Comparison of ENCODE assay signal across 1 cellular context in the genomic region with DNA sequence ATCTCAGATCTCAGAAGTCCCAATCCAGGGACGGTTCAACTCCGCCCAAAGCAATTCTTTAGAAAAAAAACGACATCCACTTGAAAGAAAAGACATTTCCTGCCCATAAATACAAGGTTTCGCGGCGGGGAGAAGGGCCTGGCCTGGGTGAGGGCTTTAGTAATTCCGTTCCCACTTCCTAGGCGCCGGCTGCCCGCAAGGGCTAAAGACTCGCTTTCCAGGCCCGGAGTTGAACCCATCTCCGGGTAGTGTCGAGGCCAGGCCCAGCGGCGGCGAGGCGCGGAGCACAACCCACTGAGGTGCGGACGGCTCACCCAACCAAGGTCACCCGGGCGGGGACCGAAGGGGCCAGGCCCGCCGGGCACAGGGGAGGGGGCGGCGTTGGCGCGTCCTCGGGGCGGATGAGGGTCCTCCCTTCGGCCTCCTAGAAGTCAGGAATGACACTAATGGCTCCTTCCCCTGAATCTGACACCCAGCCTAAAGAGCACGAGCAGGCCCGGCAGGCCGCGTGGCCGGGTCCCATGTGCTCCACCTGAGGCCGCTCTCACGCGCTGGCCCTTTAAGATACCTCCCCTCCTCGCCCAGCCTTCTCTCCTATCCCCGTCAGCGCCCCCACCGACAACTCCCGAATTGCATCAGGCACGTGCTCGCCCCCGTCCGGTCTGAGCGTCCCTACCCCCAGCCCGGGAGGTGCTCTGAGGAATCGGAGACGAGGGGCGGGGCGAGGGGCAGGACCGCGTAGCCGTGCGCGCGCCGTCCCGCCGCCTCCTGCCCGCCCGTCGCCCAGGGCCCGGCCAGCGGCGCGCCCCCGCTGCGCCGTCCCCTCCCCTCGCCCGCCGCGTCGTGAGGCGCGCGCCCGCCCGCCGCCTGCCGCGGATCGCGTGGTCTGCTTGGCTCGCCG.
TF ChIP-seq lines count a peak whose summit lies in the region.

No MANE protein-coding gene starts in this region.

TF ChIP-seq in K562, 482 proteins besides CTCF, POLR2A, EP300 and RAD21 (continued from another document and continues in another):
- TF ChIP-seq, protein P1, sequence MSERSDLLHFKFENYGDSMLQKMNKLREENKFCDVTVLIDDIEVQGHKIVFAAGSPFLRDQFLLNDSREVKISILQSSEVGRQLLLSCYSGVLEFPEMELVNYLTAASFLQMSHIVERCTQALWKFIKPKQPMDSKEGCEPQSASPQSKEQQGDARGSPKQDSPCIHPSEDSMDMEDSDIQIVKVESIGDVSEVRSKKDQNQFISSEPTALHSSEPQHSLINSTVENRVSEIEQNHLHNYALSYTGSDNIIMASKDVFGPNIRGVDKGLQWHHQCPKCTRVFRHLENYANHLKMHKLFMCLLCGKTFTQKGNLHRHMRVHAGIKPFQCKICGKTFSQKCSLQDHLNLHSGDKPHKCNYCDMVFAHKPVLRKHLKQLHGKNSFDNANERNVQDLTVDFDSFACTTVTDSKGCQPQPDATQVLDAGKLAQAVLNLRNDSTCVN (CRISPR knock-in tag; IDR thresholded peaks at IDR 0.05), result no peak
- no peak for TF ChIP-seq COPS2 (conservative IDR thresholded peaks at IDR 0.05)
- peak; percentile 89 for TF ChIP-seq GABPB1 (CRISPR knock-in tag; IDR thresholded peaks at IDR 0.05)
- TF ChIP-seq KAT2B (IDR thresholded peaks at IDR 0.05; ENCODE audit: low read depth, low read length), result no peak
- TF ChIP-seq, protein P2, sequence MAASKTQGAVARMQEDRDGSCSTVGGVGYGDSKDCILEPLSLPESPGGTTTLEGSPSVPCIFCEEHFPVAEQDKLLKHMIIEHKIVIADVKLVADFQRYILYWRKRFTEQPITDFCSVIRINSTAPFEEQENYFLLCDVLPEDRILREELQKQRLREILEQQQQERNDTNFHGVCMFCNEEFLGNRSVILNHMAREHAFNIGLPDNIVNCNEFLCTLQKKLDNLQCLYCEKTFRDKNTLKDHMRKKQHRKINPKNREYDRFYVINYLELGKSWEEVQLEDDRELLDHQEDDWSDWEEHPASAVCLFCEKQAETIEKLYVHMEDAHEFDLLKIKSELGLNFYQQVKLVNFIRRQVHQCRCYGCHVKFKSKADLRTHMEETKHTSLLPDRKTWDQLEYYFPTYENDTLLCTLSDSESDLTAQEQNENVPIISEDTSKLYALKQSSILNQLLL (CRISPR knock-in tag; IDR thresholded peaks at IDR 0.05; ENCODE audit: borderline replicate concordance), result no peak
- TF ChIP-seq ZC3H8 (IDR thresholded peaks at IDR 0.05), result no peak
- TF ChIP-seq ZNF232 (CRISPR knock-in tag; IDR thresholded peaks at IDR 0.05), result peak; percentile 97
- TF ChIP-seq, protein P3, sequence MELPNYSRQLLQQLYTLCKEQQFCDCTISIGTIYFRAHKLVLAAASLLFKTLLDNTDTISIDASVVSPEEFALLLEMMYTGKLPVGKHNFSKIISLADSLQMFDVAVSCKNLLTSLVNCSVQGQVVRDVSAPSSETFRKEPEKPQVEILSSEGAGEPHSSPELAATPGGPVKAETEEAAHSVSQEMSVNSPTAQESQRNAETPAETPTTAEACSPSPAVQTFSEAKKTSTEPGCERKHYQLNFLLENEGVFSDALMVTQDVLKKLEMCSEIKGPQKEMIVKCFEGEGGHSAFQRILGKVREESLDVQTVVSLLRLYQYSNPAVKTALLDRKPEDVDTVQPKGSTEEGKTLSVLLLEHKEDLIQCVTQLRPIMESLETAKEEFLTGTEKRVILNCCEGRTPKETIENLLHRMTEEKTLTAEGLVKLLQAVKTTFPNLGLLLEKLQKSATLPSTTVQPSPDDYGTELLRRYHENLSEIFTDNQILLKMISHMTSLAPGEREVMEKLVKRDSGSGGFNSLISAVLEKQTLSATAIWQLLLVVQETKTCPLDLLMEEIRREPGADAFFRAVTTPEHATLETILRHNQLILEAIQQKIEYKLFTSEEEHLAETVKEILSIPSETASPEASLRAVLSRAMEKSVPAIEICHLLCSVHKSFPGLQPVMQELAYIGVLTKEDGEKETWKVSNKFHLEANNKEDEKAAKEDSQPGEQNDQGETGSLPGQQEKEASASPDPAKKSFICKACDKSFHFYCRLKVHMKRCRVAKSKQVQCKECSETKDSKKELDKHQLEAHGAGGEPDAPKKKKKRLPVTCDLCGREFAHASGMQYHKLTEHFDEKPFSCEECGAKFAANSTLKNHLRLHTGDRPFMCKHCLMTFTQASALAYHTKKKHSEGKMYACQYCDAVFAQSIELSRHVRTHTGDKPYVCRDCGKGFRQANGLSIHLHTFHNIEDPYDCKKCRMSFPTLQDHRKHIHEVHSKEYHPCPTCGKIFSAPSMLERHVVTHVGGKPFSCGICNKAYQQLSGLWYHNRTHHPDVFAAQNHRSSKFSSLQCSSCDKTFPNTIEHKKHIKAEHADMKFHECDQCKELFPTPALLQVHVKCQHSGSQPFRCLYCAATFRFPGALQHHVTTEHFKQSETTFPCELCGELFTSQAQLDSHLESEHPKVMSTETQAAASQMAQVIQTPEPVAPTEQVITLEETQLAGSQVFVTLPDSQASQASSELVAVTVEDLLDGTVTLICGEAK (IDR thresholded peaks at IDR 0.05), result no peak
- TF ChIP-seq, protein P3 (CRISPR knock-in tag; IDR thresholded peaks at IDR 0.05), result peak; percentile 76; the same call in 1 of the 2 replicates
- no peak for TF ChIP-seq STAG1 (CRISPR knock-in tag; IDR thresholded peaks at IDR 0.05; ENCODE audit: borderline replicate concordance)
- TF ChIP-seq, protein P4, sequence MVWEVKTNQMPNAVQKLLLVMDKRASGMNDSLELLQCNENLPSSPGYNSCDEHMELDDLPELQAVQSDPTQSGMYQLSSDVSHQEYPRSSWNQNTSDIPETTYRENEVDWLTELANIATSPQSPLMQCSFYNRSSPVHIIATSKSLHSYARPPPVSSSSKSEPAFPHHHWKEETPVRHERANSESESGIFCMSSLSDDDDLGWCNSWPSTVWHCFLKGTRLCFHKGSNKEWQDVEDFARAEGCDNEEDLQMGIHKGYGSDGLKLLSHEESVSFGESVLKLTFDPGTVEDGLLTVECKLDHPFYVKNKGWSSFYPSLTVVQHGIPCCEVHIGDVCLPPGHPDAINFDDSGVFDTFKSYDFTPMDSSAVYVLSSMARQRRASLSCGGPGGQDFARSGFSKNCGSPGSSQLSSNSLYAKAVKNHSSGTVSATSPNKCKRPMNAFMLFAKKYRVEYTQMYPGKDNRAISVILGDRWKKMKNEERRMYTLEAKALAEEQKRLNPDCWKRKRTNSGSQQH (CRISPR knock-in tag; IDR thresholded peaks at IDR 0.05), result no peak
- TF ChIP-seq, protein P5, sequence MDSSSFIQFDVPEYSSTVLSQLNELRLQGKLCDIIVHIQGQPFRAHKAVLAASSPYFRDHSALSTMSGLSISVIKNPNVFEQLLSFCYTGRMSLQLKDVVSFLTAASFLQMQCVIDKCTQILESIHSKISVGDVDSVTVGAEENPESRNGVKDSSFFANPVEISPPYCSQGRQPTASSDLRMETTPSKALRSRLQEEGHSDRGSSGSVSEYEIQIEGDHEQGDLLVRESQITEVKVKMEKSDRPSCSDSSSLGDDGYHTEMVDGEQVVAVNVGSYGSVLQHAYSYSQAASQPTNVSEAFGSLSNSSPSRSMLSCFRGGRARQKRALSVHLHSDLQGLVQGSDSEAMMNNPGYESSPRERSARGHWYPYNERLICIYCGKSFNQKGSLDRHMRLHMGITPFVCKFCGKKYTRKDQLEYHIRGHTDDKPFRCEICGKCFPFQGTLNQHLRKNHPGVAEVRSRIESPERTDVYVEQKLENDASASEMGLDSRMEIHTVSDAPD (CRISPR knock-in tag; IDR thresholded peaks at IDR 0.05), result no peak
- TF ChIP-seq, protein P6, sequence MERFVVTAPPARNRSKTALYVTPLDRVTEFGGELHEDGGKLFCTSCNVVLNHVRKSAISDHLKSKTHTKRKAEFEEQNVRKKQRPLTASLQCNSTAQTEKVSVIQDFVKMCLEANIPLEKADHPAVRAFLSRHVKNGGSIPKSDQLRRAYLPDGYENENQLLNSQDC (CRISPR knock-in tag; IDR thresholded peaks at IDR 0.05), result no peak
- TF ChIP-seq CBFB (CRISPR knock-in tag; IDR thresholded peaks at IDR 0.05), result no peak; the same call in 1 of the 2 replicates
- TF ChIP-seq ARNT (IDR thresholded peaks at IDR 0.05), result no peak
- TF ChIP-seq ZNF507 (tag; conservative IDR thresholded peaks at IDR 0.05), result no peak
- TF ChIP-seq, protein P7, sequence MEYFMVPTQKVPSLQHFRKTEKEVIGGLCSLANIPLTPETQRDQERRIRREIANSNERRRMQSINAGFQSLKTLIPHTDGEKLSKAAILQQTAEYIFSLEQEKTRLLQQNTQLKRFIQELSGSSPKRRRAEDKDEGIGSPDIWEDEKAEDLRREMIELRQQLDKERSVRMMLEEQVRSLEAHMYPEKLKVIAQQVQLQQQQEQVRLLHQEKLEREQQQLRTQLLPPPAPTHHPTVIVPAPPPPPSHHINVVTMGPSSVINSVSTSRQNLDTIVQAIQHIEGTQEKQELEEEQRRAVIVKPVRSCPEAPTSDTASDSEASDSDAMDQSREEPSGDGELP (CRISPR knock-in tag; IDR thresholded peaks at IDR 0.05; ENCODE audit: borderline replicate concordance), result peak; percentile 92
- peak; percentile 78 for TF ChIP-seq LEF1 (IDR thresholded peaks at IDR 0.05)
- TF ChIP-seq, protein P8, sequence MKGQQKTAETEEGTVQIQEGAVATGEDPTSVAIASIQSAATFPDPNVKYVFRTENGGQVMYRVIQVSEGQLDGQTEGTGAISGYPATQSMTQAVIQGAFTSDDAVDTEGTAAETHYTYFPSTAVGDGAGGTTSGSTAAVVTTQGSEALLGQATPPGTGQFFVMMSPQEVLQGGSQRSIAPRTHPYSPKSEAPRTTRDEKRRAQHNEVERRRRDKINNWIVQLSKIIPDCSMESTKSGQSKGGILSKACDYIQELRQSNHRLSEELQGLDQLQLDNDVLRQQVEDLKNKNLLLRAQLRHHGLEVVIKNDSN (CRISPR knock-in tag; IDR thresholded peaks at IDR 0.05), result peak; percentile 93
- TF ChIP-seq, protein P9, sequence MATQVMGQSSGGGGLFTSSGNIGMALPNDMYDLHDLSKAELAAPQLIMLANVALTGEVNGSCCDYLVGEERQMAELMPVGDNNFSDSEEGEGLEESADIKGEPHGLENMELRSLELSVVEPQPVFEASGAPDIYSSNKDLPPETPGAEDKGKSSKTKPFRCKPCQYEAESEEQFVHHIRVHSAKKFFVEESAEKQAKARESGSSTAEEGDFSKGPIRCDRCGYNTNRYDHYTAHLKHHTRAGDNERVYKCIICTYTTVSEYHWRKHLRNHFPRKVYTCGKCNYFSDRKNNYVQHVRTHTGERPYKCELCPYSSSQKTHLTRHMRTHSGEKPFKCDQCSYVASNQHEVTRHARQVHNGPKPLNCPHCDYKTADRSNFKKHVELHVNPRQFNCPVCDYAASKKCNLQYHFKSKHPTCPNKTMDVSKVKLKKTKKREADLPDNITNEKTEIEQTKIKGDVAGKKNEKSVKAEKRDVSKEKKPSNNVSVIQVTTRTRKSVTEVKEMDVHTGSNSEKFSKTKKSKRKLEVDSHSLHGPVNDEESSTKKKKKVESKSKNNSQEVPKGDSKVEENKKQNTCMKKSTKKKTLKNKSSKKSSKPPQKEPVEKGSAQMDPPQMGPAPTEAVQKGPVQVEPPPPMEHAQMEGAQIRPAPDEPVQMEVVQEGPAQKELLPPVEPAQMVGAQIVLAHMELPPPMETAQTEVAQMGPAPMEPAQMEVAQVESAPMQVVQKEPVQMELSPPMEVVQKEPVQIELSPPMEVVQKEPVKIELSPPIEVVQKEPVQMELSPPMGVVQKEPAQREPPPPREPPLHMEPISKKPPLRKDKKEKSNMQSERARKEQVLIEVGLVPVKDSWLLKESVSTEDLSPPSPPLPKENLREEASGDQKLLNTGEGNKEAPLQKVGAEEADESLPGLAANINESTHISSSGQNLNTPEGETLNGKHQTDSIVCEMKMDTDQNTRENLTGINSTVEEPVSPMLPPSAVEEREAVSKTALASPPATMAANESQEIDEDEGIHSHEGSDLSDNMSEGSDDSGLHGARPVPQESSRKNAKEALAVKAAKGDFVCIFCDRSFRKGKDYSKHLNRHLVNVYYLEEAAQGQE (CRISPR knock-in tag; IDR thresholded peaks at IDR 0.05; ENCODE audit: low read depth), result peak; percentile 70; the same call in 1 of the 2 replicates
- no peak for TF ChIP-seq ZNF830 (CRISPR knock-in tag; IDR thresholded peaks at IDR 0.05)
- TF ChIP-seq KDM2B (CRISPR knock-in tag; IDR thresholded peaks at IDR 0.05), result no peak
- TF ChIP-seq, protein P10, sequence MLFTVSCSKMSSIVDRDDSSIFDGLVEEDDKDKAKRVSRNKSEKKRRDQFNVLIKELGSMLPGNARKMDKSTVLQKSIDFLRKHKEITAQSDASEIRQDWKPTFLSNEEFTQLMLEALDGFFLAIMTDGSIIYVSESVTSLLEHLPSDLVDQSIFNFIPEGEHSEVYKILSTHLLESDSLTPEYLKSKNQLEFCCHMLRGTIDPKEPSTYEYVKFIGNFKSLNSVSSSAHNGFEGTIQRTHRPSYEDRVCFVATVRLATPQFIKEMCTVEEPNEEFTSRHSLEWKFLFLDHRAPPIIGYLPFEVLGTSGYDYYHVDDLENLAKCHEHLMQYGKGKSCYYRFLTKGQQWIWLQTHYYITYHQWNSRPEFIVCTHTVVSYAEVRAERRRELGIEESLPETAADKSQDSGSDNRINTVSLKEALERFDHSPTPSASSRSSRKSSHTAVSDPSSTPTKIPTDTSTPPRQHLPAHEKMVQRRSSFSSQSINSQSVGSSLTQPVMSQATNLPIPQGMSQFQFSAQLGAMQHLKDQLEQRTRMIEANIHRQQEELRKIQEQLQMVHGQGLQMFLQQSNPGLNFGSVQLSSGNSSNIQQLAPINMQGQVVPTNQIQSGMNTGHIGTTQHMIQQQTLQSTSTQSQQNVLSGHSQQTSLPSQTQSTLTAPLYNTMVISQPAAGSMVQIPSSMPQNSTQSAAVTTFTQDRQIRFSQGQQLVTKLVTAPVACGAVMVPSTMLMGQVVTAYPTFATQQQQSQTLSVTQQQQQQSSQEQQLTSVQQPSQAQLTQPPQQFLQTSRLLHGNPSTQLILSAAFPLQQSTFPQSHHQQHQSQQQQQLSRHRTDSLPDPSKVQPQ (CRISPR knock-in tag; IDR thresholded peaks at IDR 0.05; ENCODE audit: borderline replicate concordance), result peak; percentile 53; the same call in 1 of the 2 replicates
- no peak for TF ChIP-seq ZNF444 (CRISPR knock-in tag; IDR thresholded peaks at IDR 0.05)
